Comparison of ENCODE assay signal across 8 cellular contexts in the genomic region with DNA sequence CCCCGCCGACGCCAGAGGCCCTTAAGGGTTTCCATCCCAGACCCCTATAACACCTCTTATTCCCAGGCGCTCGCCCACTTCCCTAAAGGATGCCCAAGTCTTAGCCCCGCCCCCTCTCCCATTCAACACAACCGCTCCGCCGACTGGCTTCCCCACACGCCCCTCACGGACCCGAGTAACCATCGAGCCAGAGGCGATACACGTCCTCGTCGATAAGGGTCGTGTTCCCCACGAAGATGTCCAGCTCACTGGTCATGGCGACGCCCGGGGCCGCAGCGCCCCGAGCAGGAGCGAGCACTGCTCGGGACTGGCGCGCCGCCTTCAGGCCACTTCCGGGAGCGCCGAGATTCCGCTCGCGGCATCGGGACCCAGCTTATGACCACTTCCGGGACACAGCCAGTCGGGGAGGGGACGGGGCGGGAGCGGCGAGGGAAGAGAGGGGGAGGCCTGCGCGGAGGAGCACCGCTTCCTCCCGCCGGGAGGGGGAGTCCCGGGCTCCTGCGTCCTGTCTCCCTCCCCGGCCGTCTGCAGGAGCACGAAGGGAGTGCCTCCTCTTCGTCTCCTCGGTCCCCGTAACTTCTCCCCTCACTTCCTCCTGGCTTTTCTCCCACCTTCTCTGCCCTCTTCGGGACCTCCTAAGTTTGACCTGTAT. TPM values are rescaled to one million over a fixed set of nuclear protein-coding genes. Genes with fewer than 3 reads are reported as not detected.
A peak's percentile ranks its signal among the peaks of the same experiment; 100 is the strongest.
DNase-seq lines count a peak whose midpoint lies in the region; ATAC-seq lines count a peak whose summit lies in the region.

TSS of gene FIBP (minus strand) at position 309 of the 652 bp plus-strand sequence. CDS start at position 256, 53 bp downstream.

- peak; percentile 40 for ATAC-seq in GM19023 (IDR thresholded peaks at IDR 0.05; ENCODE audit: unreplicated experiment)
- ATAC-seq in HG03432 (IDR thresholded peaks at IDR 0.05; ENCODE audit: unreplicated experiment) = peak; percentile 59

- DNase-seq in AG08395 (ENCODE audit: low spot score) = peak; percentile 97
- DNase-seq in NCI-H510A treated with DMSO at 0.1 percent for 48 hours (lab: John Stamatoyannopoulos, UW) = peak; percentile 96
- DNase-seq in activated CD4-positive, alpha-beta T cell treated with anti-CD3 and anti-CD28 coated beads for 24 hours (ENCODE audit: low read depth in 2 of 2) = peak; percentile 94
- DNase-seq in cerebellum (ENCODE audit: low spot score) = peak; percentile 100
- DNase-seq in kidney glomerular epithelial cell (lab: John Stamatoyannopoulos, UW) = peak; percentile 95
- DNase-seq in stimulated activated CD4-positive, alpha-beta T cell treated with anti-CD3 and anti-CD28 coated beads, Interleukin-15, amount 100 ng/mL, for 48 hours (ENCODE audit: low read depth in 2 of 2) = peak; percentile 95 to 98

RNA-seq across cellular contexts. Expression of gene FIBP, which starts in this region (rescaled TPM):
- 73.7 TPM for total RNA-seq in cerebellum

Comparison
In these comparisons a context has a peak if more than half of its experiments do, and no peak if none do; other contexts are left out.
1. Peak in every context shown above with its lines: DNase-seq and ATAC-seq.